ENCODE assay signal across 9 cellular contexts in genomic region chr6:26305097-26305841, GRCh38. TPM values are rescaled to one million over a fixed set of nuclear protein-coding genes. Genes with fewer than 3 reads are reported as not detected.
DNase-seq lines count a peak whose midpoint lies in the region; ATAC-seq and TF ChIP-seq lines count a peak whose summit lies in the region.
"Had no signal": no experiment of that assay in that cellular context is flagged by ENCODE, and none has a peak within 500 bp of the region (broad histone marks: within the 10 kb centered on the region; RNA-seq: fewer than 3 reads in every experiment).

No MANE protein-coding gene starts in this region.

- peaks cover 7% of the 10 kb centered on the region for H3F3A ChIP-seq in DOHH2 (ENCODE audit: control insufficient read depth, insufficient read depth)

- H3K36me3 ChIP-seq in DOHH2 (ENCODE audit: control insufficient read depth, low read length) (no peaks in the 10 kb centered on the region), RWPE2 (ENCODE audit: low read depth) (no peaks in the 10 kb centered on the region)
- H3K36me3 ChIP-seq: SJCRH30 had no signal

- H3K4me3 ChIP-seq in DOHH2 (ENCODE audit: low read length) (peak overlapping the region; percentile 78), RWPE2 (ENCODE audit: severe bottlenecking) (peak overlapping the region; percentile 32)
- H3K4me3 ChIP-seq: SJCRH30 had no signal

- no peaks in the 10 kb centered on the region for H3K27me3 ChIP-seq in DOHH2 (ENCODE audit: control insufficient read depth, low read length)
- no peaks in the 10 kb centered on the region for H3K27me3 ChIP-seq in RWPE2 (ENCODE audit: insufficient read depth, poor library complexity, severe bottlenecking)
- H3K27me3 ChIP-seq: SJCRH30 had no signal

- H3K9me3 ChIP-seq in DOHH2 (ENCODE audit: control insufficient read depth, insufficient read depth, low read length) (no peaks in the 10 kb centered on the region), RWPE2 (ENCODE audit: severe bottlenecking) (no peaks in the 10 kb centered on the region)
- H3K9me3 ChIP-seq: SJCRH30 had no signal

- no peaks in the 10 kb centered on the region for H3K9me2 ChIP-seq in DOHH2 (replicated peaks; ENCODE audit: control insufficient read depth, low read length)

- ATAC-seq in HG02852 (IDR thresholded peaks at IDR 0.05; ENCODE audit: unreplicated experiment), result peak; percentile 43
- peak; percentile 78 for ATAC-seq in RWPE2 (ENCODE audit: low read depth)
- peak; percentile 68 for ATAC-seq in left ventricle myocardium superior

- no peaks in the 10 kb centered on the region for H3K79me2 ChIP-seq in DOHH2 (ENCODE audit: control insufficient read depth, low read length)

- H3K4me1 ChIP-seq in DOHH2 (ENCODE audit: control insufficient read depth, low read length) (peaks cover 22% of the 10 kb centered on the region), RWPE2 (ENCODE audit: insufficient read depth, poor library complexity, severe bottlenecking) (peaks cover 12% of the 10 kb centered on the region)
- H3K4me1 ChIP-seq: SJCRH30 had no signal

- TF ChIP-seq CTCF in DOHH2 (IDR thresholded peaks at IDR 0.05; ENCODE audit: low read depth, low read length, poor library complexity, severe bottlenecking) (no peak), RWPE2 (IDR thresholded peaks at IDR 0.05; ENCODE audit: poor library complexity, severe bottlenecking) (no peak)

- H3K27ac ChIP-seq in DOHH2 (ENCODE audit: low read depth, low read length) (peak overlapping the region; percentile 52), RWPE2 (ENCODE audit: poor library complexity, severe bottlenecking) (peak overlapping the region; percentile 27)
- H3K27ac ChIP-seq: SJCRH30 had no signal

- H4K20me1 ChIP-seq in DOHH2 (ENCODE audit: control insufficient read depth, insufficient read depth, low read depth, low read length), result no peaks in the 10 kb centered on the region

- peak overlapping the region; percentile 91 for H3K4me2 ChIP-seq in DOHH2 (ENCODE audit: low read length)

- intact Hi-C loops in left ventricle myocardium superior (cut with micrococcal nuclease), result no loop called here

- DNase-seq in RWPE2 (ENCODE audit: low spot score), result no peak
- DNase-seq in amygdala (lab: John Stamatoyannopoulos, UW), result peak in 38 of 56 donors; percentile 8 to 85 (median 44)
- peak; percentile 41 for DNase-seq in left ventricle myocardium superior
- peak; percentile 46 for DNase-seq in putamen (ENCODE audit: low spot score)
- no peak for DNase-seq in DMS153 treated with DMSO at 0.1 percent for 48 hours (lab: John Stamatoyannopoulos, UW; ENCODE audit: unreplicated experiment)
- DNase-seq in occipital lobe (lab: John Stamatoyannopoulos, UW), result no peak

RNA-seq across cellular contexts. Expression of gene BTN3A2, which starts 59.7 kb away (rescaled TPM):
- total RNA-seq in left ventricle myocardium superior (15.5 TPM), occipital lobe (2.3 TPM)

Comparison
In these comparisons a context has a peak if more than half of its experiments do, and no peak if none do; other contexts are left out.
1. DNase-seq: peak in amygdala (38 of 56), left ventricle myocardium superior (single experiment) and putamen (single experiment); none in RWPE2 (single experiment), DMS153 treated with DMSO at 0.1 percent for 48 hours (single experiment) and occipital lobe (single experiment).
2. Peak in every context shown above with its lines, with median percentiles within 50 percentile points of each other: ATAC-seq.